8 cellular contexts compared by ENCODE assay signal in genomic region chr16:56789360-56789759, GRCh38. TPM values are rescaled to one million over a fixed set of nuclear protein-coding genes. Genes with fewer than 3 reads are reported as not detected.
DNase-seq lines count a peak whose midpoint lies in the region; ATAC-seq and TF ChIP-seq lines count a peak whose summit lies in the region.

No MANE protein-coding gene starts in this region.

- no peaks in the 10 kb centered on the region for H3K9me3 ChIP-seq in Peyer's patch

- H3K27ac Mint-ChIP-seq in HFFc6 = no peak overlapping the region

- no peaks in the 10 kb centered on the region for H3K9me3 Mint-ChIP-seq in HFFc6

- TF ChIP-seq POLR2A in Peyer's patch (IDR thresholded peaks at IDR 0.05) = no peak

- no peak overlapping the region for H3K4me3 ChIP-seq in Peyer's patch

- ATAC-seq in GM21825 (IDR thresholded peaks at IDR 0.05; ENCODE audit: unreplicated experiment) = no peak

- H3K27me3 Mint-ChIP-seq in HFFc6 (ENCODE audit: insufficient read depth) = no peaks in the 10 kb centered on the region

- intact Hi-C loops in posterior cingulate gyrus (cut with DNase I) = no loop called here

- no peak overlapping the region for H3K4me3 Mint-ChIP-seq in HFFc6

- no peaks in the 10 kb centered on the region for H3K27me3 ChIP-seq in Peyer's patch

- no peaks in the 10 kb centered on the region for H3K36me3 Mint-ChIP-seq in HFFc6 (ENCODE audit: low read depth)

- H3K4me1 ChIP-seq in Peyer's patch = no peaks in the 10 kb centered on the region

- peak; percentile 73 for TF ChIP-seq CTCF in HFFc6 (IDR thresholded peaks at IDR 0.05)
- TF ChIP-seq CTCF in Peyer's patch (IDR thresholded peaks at IDR 0.05) = peak in 3 of 6 experiments; percentile 34 to 59 (median 53)

- H3K36me3 ChIP-seq in Peyer's patch = no peaks in the 10 kb centered on the region

- peak; percentile 11 for DNase-seq in COLO668 (lab: John Stamatoyannopoulos, UW; ENCODE audit: unreplicated experiment)
- DNase-seq in HFFc6 = peak; percentile 56
- DNase-seq in Peyer's patch = peak in 2 of 3 donors; percentile 51 to 57
- peak; percentile 8 for DNase-seq in epithelial cell of prostate (ENCODE audit: low read depth, low spot score)
- peak in 8 of 10 donors; percentile 34 to 92 (median 53) for DNase-seq in posterior cingulate gyrus
- DNase-seq in NCI-H345 (lab: John Stamatoyannopoulos, UW) = no peak
- no peak for DNase-seq in middle frontal gyrus (ENCODE audit: extremely low spot score, low spot score)

- H3K4me1 Mint-ChIP-seq in HFFc6 (ENCODE audit: low read depth) = peaks cover 30% of the 10 kb centered on the region

- H3K27ac ChIP-seq in Peyer's patch (no peak overlapping the region), epithelial cell of prostate (no peak overlapping the region)

RNA-seq across cellular contexts. Expression of gene NUP93, which starts 59.4 kb away (rescaled TPM):
- total RNA-seq in HFFc6 (2021; fragmentation: NEBNext Ultra II Directional; extraction: Animal tissue kit (Norgen Biotek cat#: 25700)) = 10 to 100 TPM; 58.6 to 84.0 (median 78.8) TPM
- 100 to 1,000 TPM in 1 of 4 donors, 10 to 100 TPM in 3; 27.3 to 195 (median 31.4) TPM for total RNA-seq in Peyer's patch

Comparison
In these comparisons a context has a peak if more than half of its experiments do, and no peak if none do; other contexts are left out.
1. DNase-seq: peak in COLO668 (single experiment), HFFc6 (single experiment), Peyer's patch (2 of 3), epithelial cell of prostate (single experiment) and posterior cingulate gyrus (8 of 10); none in NCI-H345 (single experiment) and middle frontal gyrus (single experiment).